Comparison of ENCODE assay signal across 19 cellular contexts in genomic region chr5:110854200-110854599, GRCh38.
"Had no signal": no experiment of that assay in that cellular context is flagged by ENCODE, and none has a peak within 500 bp of the region (broad histone marks: within the 10 kb centered on the region; RNA-seq: fewer than 3 reads in every experiment).

No MANE protein-coding gene starts in this region.

- H3K9ac ChIP-seq: parathyroid adenoma had no signal

- H3K4me3 ChIP-seq: cardiac muscle cell, sigmoid colon, spleen, testis had no signal

- H3K27ac ChIP-seq: cardiac muscle cell, parathyroid adenoma, sigmoid colon, spleen, testis had no signal

- FAIRE-seq: endothelial cell of umbilical vein had no signal

- H3K36me3 ChIP-seq: cardiac muscle cell, sigmoid colon, spleen had no signal

- H2AFZ ChIP-seq: parathyroid adenoma had no signal

- H3K79me2 ChIP-seq: parathyroid adenoma had no signal

- H3K9me3 ChIP-seq: sigmoid colon, testis had no signal

- DNase-seq: activated CD4-positive, alpha-beta T cell treated with anti-CD3 and anti-CD28 coated beads, Interleukin-2, amount 10 ng/mL, durations not matched to agents 24 days and 14 days; activated CD8-positive, alpha-beta T cell treated with anti-CD3 and anti-CD28 coated beads for 36 hours; activated naive CD4-positive, alpha-beta T cell treated with Interleukin-2 at 50 U/mL for 16 hours; activated naive CD8-positive, alpha-beta T cell treated with anti-CD3 and anti-CD28 coated beads, Interleukin-2, amount 10 ng/mL, durations not matched to agents 7 days and 5 days; activated T-cell treated with anti-CD3 and anti-CD28 coated beads, Interleukin-2, amount 50 U/mL, for 24 hours; dermis blood vessel endothelial cell; effector memory CD4-positive, alpha-beta T cell; head of caudate nucleus; kidney glomerular epithelial cell; naive thymus-derived CD8-positive, alpha-beta T cell; sigmoid colon; spleen; stimulated activated CD4-positive, alpha-beta T cell treated with anti-CD3 and anti-CD28 coated beads, Interleukin-4, amount 100 ng/mL, for 4 hours; T1000; testis had no signal

- H3K27me3 ChIP-seq: cardiac muscle cell, sigmoid colon, spleen, testis had no signal

- ATAC-seq: activated CD8-positive, alpha-beta T cell treated with anti-CD3 and anti-CD28 coated beads for 36 hours; naive thymus-derived CD8-positive, alpha-beta T cell; stimulated activated memory B cell treated with anti-CD40 and anti-IgM and Interleukin-4, amounts not matched to agents 10 μg/mL and 1 μg/mL and 100 μg/mL, for 72 hours had no signal

- H3K4me1 ChIP-seq: parathyroid adenoma, spleen, testis had no signal
